Comparison of ENCODE assay signal across 2 cellular contexts in genomic region chr1:212012034-212012740, GRCh38.
TF ChIP-seq lines count a peak whose summit lies in the region.

No MANE protein-coding gene starts in this region.

TF ChIP-seq in HEK293, 187 proteins besides CTCF, POLR2A, EP300 and RAD21 (continued from another document):
- no peak for TF ChIP-seq ELK4 (IDR thresholded peaks at IDR 0.05; ENCODE audit: borderline replicate concordance, low read depth, low read length)
- TF ChIP-seq ZNF10 (tag by site-specific recombination; IDR thresholded peaks at IDR 0.05) = no peak
- TF ChIP-seq ZNF280D (tag by site-specific recombination; IDR thresholded peaks at IDR 0.05) = no peak
- TF ChIP-seq ZNF214 (tag by site-specific recombination; IDR thresholded peaks at IDR 0.05; ENCODE audit: borderline replicate concordance) = no peak
- TF ChIP-seq KLF10 (tag by site-specific recombination; IDR thresholded peaks at IDR 0.05) = no peak

TF ChIP-seq in GM12878, 131 proteins besides CTCF, POLR2A, EP300 and RAD21 (continued from another document):
- no peak for TF ChIP-seq ZNF592 (IDR thresholded peaks at IDR 0.05)
- TF ChIP-seq TCF12 (IDR thresholded peaks at IDR 0.05; ENCODE audit: low read depth, low read length) = 0 out of 2 replicates have a peak, but pooled peaks have one; percentile 14
- TF ChIP-seq GATAD2B (conservative IDR thresholded peaks at IDR 0.05; ENCODE audit: low read depth) = no peak
- TF ChIP-seq SIN3A (IDR thresholded peaks at IDR 0.05; ENCODE audit: low read depth, low read length) = no peak
- no peak for TF ChIP-seq CHD2 (IDR thresholded peaks at IDR 0.05; ENCODE audit: borderline replicate concordance, low read depth, low read length)
- TF ChIP-seq ATF3 (IDR thresholded peaks at IDR 0.05; ENCODE audit: borderline replicate concordance, extremely low read depth, low read depth, low read length) = no peak
- TF ChIP-seq IRF4 (IDR thresholded peaks at IDR 0.05; ENCODE audit: low read depth, low read length) = no peak
- TF ChIP-seq NFYA (IDR thresholded peaks at IDR 0.05; ENCODE audit: borderline replicate concordance, low read depth, low read length) = no peak
- no peak for TF ChIP-seq CUX1 (IDR thresholded peaks at IDR 0.05; ENCODE audit: insufficient replicate concordance, low read depth, low read length)
- no peak for TF ChIP-seq HDAC2 (IDR thresholded peaks at IDR 0.05)
- no peak for TF ChIP-seq IRF5 (IDR thresholded peaks at IDR 0.05; ENCODE audit: borderline replicate concordance)
- TF ChIP-seq ZBTB4 (CRISPR knock-in tag; IDR thresholded peaks at IDR 0.05) = no peak
- TF ChIP-seq NR2C2 (IDR thresholded peaks at IDR 0.05; ENCODE audit: borderline replicate concordance, control insufficient read depth, insufficient read length, low read depth) = no peak
- no peak for TF ChIP-seq SIX5 (IDR thresholded peaks at IDR 0.05; ENCODE audit: low read depth, low read length, severe bottlenecking)
- TF ChIP-seq ZNF687 (IDR thresholded peaks at IDR 0.05) = no peak
- no peak for TF ChIP-seq PBX3 (IDR thresholded peaks at IDR 0.05; ENCODE audit: insufficient replicate concordance, low read depth, low read length)
- no peak for TF ChIP-seq E4F1 (IDR thresholded peaks at IDR 0.05; ENCODE audit: borderline replicate concordance, partially characterized antibody)
- TF ChIP-seq NKRF (conservative IDR thresholded peaks at IDR 0.05) = no peak
